31 cellular contexts compared by ENCODE assay signal in genomic region chr3:118936811-118937210, GRCh38.
DNase-seq lines count a peak whose midpoint lies in the region; ATAC-seq lines count a peak whose summit lies in the region.
"Had no signal": no experiment of that assay in that cellular context is flagged by ENCODE, and none has a peak within 500 bp of the region (broad histone marks: within the 10 kb centered on the region; RNA-seq: fewer than 3 reads in every experiment).

No MANE protein-coding gene starts in this region.

- intact Hi-C loops in sciatic nerve (cut with DNase I) = no loop called here

- POLR2A ChIA-PET in activated CD4-positive, alpha-beta memory T cell treated with anti-CD3 and anti-CD28 coated beads, Interleukin-2, amount 10 ng/mL, durations not matched to agents 7 days and 5 days (lab: Charles Lee) = no interaction called here

- no peaks in the 10 kb centered on the region for H3K36me3 ChIP-seq in adipocyte (ENCODE audit: control insufficient read depth, insufficient read depth, low read length, severe bottlenecking)
- H3K36me3 ChIP-seq: colonic mucosa, sigmoid colon, thoracic aorta, uterus had no signal

- H3K4me1 ChIP-seq in adipocyte (ENCODE audit: control insufficient read depth, insufficient read depth, low read length) = peaks cover 23% of the 10 kb centered on the region
- H3K4me1 ChIP-seq: colonic mucosa, parathyroid adenoma, sigmoid colon, uterus had no signal

- peaks cover 10% of the 10 kb centered on the region for H3K4me1 Mint-ChIP-seq in activated CD4-positive, alpha-beta memory T cell treated with anti-CD3 and anti-CD28 coated beads, Interleukin-2, amount 10 ng/mL, durations not matched to agents 7 days and 5 days
- H3K4me1 Mint-ChIP-seq: CD14-positive monocyte, neural crest cell, WTC11 had no signal

- peaks cover 4% of the 10 kb centered on the region for H3K9me3 ChIP-seq in adipocyte (ENCODE audit: control insufficient read depth, low read length)
- H3K9me3 ChIP-seq: colonic mucosa, sigmoid colon, thoracic aorta, uterus had no signal

- no peaks in the 10 kb centered on the region for H3K27me3 ChIP-seq in adipocyte (replicated peaks; ENCODE audit: control insufficient read depth, insufficient read depth, low read length)
- H3K27me3 ChIP-seq: colonic mucosa, sigmoid colon, uterus had no signal

- H3K9me3 Mint-ChIP-seq in activated CD4-positive, alpha-beta memory T cell treated with anti-CD3 and anti-CD28 coated beads, Interleukin-2, amount 10 ng/mL, durations not matched to agents 7 days and 5 days = no peaks in the 10 kb centered on the region
- H3K9me3 Mint-ChIP-seq: activated naive CD4-positive, alpha-beta T cell treated with anti-CD3 and anti-CD28 coated beads, Interleukin-2, amount 50 U/mL, for 24 hours had no signal

- H3K36me3 Mint-ChIP-seq in activated CD4-positive, alpha-beta memory T cell treated with anti-CD3 and anti-CD28 coated beads, Interleukin-2, amount 10 ng/mL, durations not matched to agents 7 days and 5 days (ENCODE audit: low read depth) = no peaks in the 10 kb centered on the region
- H3K36me3 Mint-ChIP-seq: CD14-positive monocyte, WTC11 had no signal

- peak; percentile 70 for ATAC-seq in sciatic nerve
- ATAC-seq in HG03342 (IDR thresholded peaks at IDR 0.05; ENCODE audit: unreplicated experiment) = no peak
- no peak for ATAC-seq in GM21528 (IDR thresholded peaks at IDR 0.05; ENCODE audit: low FRiP score, unreplicated experiment)
- ATAC-seq: HCT116, left colon, Right ventricle myocardium inferior, WTC11 had no signal

- no peak overlapping the region for H3K27ac Mint-ChIP-seq in activated CD4-positive, alpha-beta memory T cell treated with anti-CD3 and anti-CD28 coated beads, Interleukin-2, amount 10 ng/mL, durations not matched to agents 7 days and 5 days
- H3K27ac Mint-ChIP-seq: activated naive CD4-positive, alpha-beta T cell treated with anti-CD3 and anti-CD28 coated beads, Interleukin-2, amount 50 U/mL, for 24 hours; CD14-positive monocyte; WTC11 had no signal

- no peak overlapping the region for H3K9ac ChIP-seq in adipocyte (ENCODE audit: low read length)
- H3K9ac ChIP-seq: parathyroid adenoma had no signal

- H3K4me3 Mint-ChIP-seq in activated CD4-positive, alpha-beta memory T cell treated with anti-CD3 and anti-CD28 coated beads, Interleukin-2, amount 10 ng/mL, durations not matched to agents 7 days and 5 days = no peak overlapping the region
- H3K4me3 Mint-ChIP-seq: activated naive CD4-positive, alpha-beta T cell treated with anti-CD3 and anti-CD28 coated beads, Interleukin-2, amount 50 U/mL, for 24 hours; CD14-positive monocyte; neural crest cell; WTC11 had no signal

- peak; percentile 33 for DNase-seq in HT1080 (ENCODE audit: low read depth)
- DNase-seq in NCI-H446 treated with DMSO at 0.1 percent for 48 hours (lab: John Stamatoyannopoulos, UW) = peak; percentile 39
- peak; percentile 55 for DNase-seq in adipocyte (ENCODE audit: low read depth)
- no peak for DNase-seq in sciatic nerve (ENCODE audit: low spot score)
- no peak for DNase-seq in activated CD4-positive, alpha-beta memory T cell treated with anti-CD3 and anti-CD28 coated beads, Interleukin-2, amount 10 ng/mL, durations not matched to agents 7 days and 5 days
- DNase-seq: anterior cingulate cortex; colonic mucosa; effector memory CD4-positive, alpha-beta T cell; EL; erythroblast; foreskin melanocyte; hippocampal formation; left colon; mesenchymal stem cell; NCI-H1694; NCI-H345; PC-9; sigmoid colon; stimulated activated naive CD4-positive, alpha-beta T cell treated with Interleukin-2 at 50 U/mL for 16 hours; T-helper 9 cell; uterus had no signal

- peaks cover 2% of the 10 kb centered on the region for H3K27me3 Mint-ChIP-seq in activated CD4-positive, alpha-beta memory T cell treated with anti-CD3 and anti-CD28 coated beads, Interleukin-2, amount 10 ng/mL, durations not matched to agents 7 days and 5 days
- H3K27me3 Mint-ChIP-seq: activated naive CD4-positive, alpha-beta T cell treated with anti-CD3 and anti-CD28 coated beads, Interleukin-2, amount 50 U/mL, for 24 hours had no signal

- no peak overlapping the region for H3K4me3 ChIP-seq in adipocyte (ENCODE audit: low read length)
- H3K4me3 ChIP-seq: colonic mucosa, PC-9, sigmoid colon, thoracic aorta, uterus had no signal

- CTCF ChIA-PET in activated CD4-positive, alpha-beta memory T cell treated with anti-CD3 and anti-CD28 coated beads, Interleukin-2, amount 10 ng/mL, durations not matched to agents 7 days and 5 days (lab: Charles Lee) = no interaction called here

Comparison
In these comparisons a context has a peak if more than half of its experiments do, and no peak if none do; other contexts are left out.
1. DNase-seq: peak in HT1080 (single experiment), NCI-H446 treated with DMSO at 0.1 percent for 48 hours (single experiment) and adipocyte (single experiment); none in sciatic nerve (single experiment) and activated CD4-positive, alpha-beta memory T cell treated with anti-CD3 and anti-CD28 coated beads, Interleukin-2, amount 10 ng/mL, durations not matched to agents 7 days and 5 days (single experiment).